In genomic region chr5:116674881-116675627, GRCh38 we compare ENCODE assay signal across 20 cellular contexts.
"Had no signal": no experiment of that assay in that cellular context is flagged by ENCODE, and none has a peak within 500 bp of the region (broad histone marks: within the 10 kb centered on the region; RNA-seq: fewer than 3 reads in every experiment).

No MANE protein-coding gene starts in this region.

- ATAC-seq: activated CD4-positive, CD25-positive, alpha-beta regulatory T cell treated with anti-CD3 and anti-CD28 coated beads, Interleukin-2, amount 50 U/mL, for 24 hours; left ventricle myocardium superior; natural killer cell had no signal

- H3K36me3 ChIP-seq: cardiac muscle cell, colonic mucosa, esophagus squamous epithelium, right atrium auricular region, upper lobe of left lung had no signal

- H3K27me3 ChIP-seq: cardiac muscle cell, colonic mucosa, esophagus squamous epithelium, right atrium auricular region, upper lobe of left lung had no signal

- H3K4me1 Mint-ChIP-seq: natural killer cell had no signal

- DNase-seq: activated naive CD4-positive, alpha-beta T cell treated with Interleukin-2 at 50 U/mL for 16 hours; aorta; colonic mucosa; effector CD4-positive, alpha-beta T cell; esophagus squamous epithelium; kidney glomerular epithelial cell; left ventricle myocardium superior; mesenchymal stem cell; natural killer cell; occipital lobe; stimulated activated CD4-positive, alpha-beta T cell treated with anti-CD3 and anti-CD28 coated beads, Interleukin-15, amount 100 ng/mL, for 24 hours; stimulated activated CD4-positive, alpha-beta T cell treated with anti-CD3 and anti-CD28 coated beads, Interleukin-4, amount 100 ng/mL, for 24 hours; stimulated activated naive CD4-positive, alpha-beta T cell treated with Interleukin-2 at 50 U/mL for 16 hours; T-helper 1 cell; T1000; upper lobe of left lung had no signal

- H3K27ac ChIP-seq: cardiac muscle cell, colonic mucosa, esophagus squamous epithelium, right atrium auricular region, upper lobe of left lung had no signal

- H3K9me3 ChIP-seq: colonic mucosa, esophagus squamous epithelium, right atrium auricular region, upper lobe of left lung had no signal

- H3K4me3 ChIP-seq: cardiac muscle cell, colonic mucosa, esophagus squamous epithelium, right atrium auricular region, skin epidermis, upper lobe of left lung had no signal

- H3K4me1 ChIP-seq: colonic mucosa, esophagus squamous epithelium, right atrium auricular region had no signal

- H3K4me3 Mint-ChIP-seq: natural killer cell had no signal

- H3K27ac Mint-ChIP-seq: natural killer cell had no signal

- H3K36me3 Mint-ChIP-seq: natural killer cell had no signal
